ENCODE assay signal across 11 cellular contexts in genomic region chr17:48998557-48999440, GRCh38. TPM values are rescaled to one million over a fixed set of nuclear protein-coding genes. Genes with fewer than 3 reads are reported as not detected.
DNase-seq lines count a peak whose midpoint lies in the region; ATAC-seq and TF ChIP-seq lines count a peak whose summit lies in the region.
"Had no signal": no experiment of that assay in that cellular context is flagged by ENCODE, and none has a peak within 500 bp of the region (broad histone marks: within the 10 kb centered on the region; RNA-seq: fewer than 3 reads in every experiment).

No MANE protein-coding gene starts in this region.

- peaks cover 46% of the 10 kb centered on the region; the same call in 1 of the 2 replicates for H3K79me2 ChIP-seq in H9 (ENCODE audit: insufficient read depth, low read length)

- H4K5ac ChIP-seq in H9 (ENCODE audit: insufficient read length, low read depth, low read length), result no peak overlapping the region

- no CpG with 5 or more reads among the region's 30 CpGs for WGBS in H9 (ENCODE audit: extremely low coverage, insufficient read length, low lambda C conversion rate)

- TF ChIP-seq CTCF in AG04449 (IDR thresholded peaks at IDR 0.05; ENCODE audit: insufficient read depth, low read length, missing control alignments), result peak; percentile 35
- TF ChIP-seq CTCF in H9 (conservative IDR thresholded peaks at IDR 0.05), result peak; percentile 39; the same call in 2 of the 3 replicates

- no peaks in the 10 kb centered on the region for H3K27me3 ChIP-seq in H9 (ENCODE audit: insufficient read depth, low read length)

- H3K4me2 ChIP-seq in H9 (ENCODE audit: insufficient read depth, insufficient read length, low read length), result peak overlapping the region; percentile 63

- H3K23me2 ChIP-seq in H9 (ENCODE audit: insufficient read length, low read depth, low read length, poor library complexity, severe bottlenecking), result peaks cover 25% of the 10 kb centered on the region

- H3K14ac ChIP-seq in H9 (ENCODE audit: insufficient read depth, low read length), result peak overlapping the region; percentile 81

- H4K91ac ChIP-seq in H9 (ENCODE audit: insufficient read length, low read depth, low read length), result no peak overlapping the region

- H2BK12ac ChIP-seq in H9 (ENCODE audit: insufficient read length, low read depth, low read length), result no peak overlapping the region

- H3K79me1 ChIP-seq in H9 (ENCODE audit: insufficient read depth, low read depth, low read length, poor library complexity, severe bottlenecking), result no peaks in the 10 kb centered on the region

- no peak overlapping the region for H3T11ph ChIP-seq in H9 (ENCODE audit: low read length)

- no peaks in the 10 kb centered on the region; the same call in 1 of the 2 replicates for H3K27me3 Mint-ChIP-seq in H9 (ENCODE audit: low read depth)
- peaks cover 83% of the 10 kb centered on the region for H3K27me3 Mint-ChIP-seq in activated naive CD8-positive, alpha-beta T cell treated with anti-CD3 and anti-CD28 coated beads, Interleukin-2, amount 50 U/mL, for 24 hours

- H2AFZ ChIP-seq in H9 (ENCODE audit: low read length), result no peak overlapping the region

- no peak overlapping the region for H3K23ac ChIP-seq in H9 (ENCODE audit: insufficient read length, low read depth, low read length)

- H3K36me3 Mint-ChIP-seq in H9 (ENCODE audit: insufficient read depth in 1 of 3, low read depth in 3 of 3), result peaks cover 26 to 36% (median 30%) of the 10 kb centered on the region in 3 experiments
- H3K36me3 Mint-ChIP-seq in activated naive CD8-positive, alpha-beta T cell treated with anti-CD3 and anti-CD28 coated beads, Interleukin-2, amount 50 U/mL, for 24 hours (ENCODE audit: low read depth), result no peaks in the 10 kb centered on the region

- H3K18ac ChIP-seq in H9 (ENCODE audit: insufficient read length, low read depth, low read length), result peak overlapping the region; percentile 81

- ATAC-seq in activated naive CD8-positive, alpha-beta T cell treated with anti-CD3 and anti-CD28 coated beads, Interleukin-2, amount 50 U/mL, for 24 hours, result no peak
- ATAC-seq in HG03135 (IDR thresholded peaks at IDR 0.05; ENCODE audit: unreplicated experiment) (no peak), GM18517 (IDR thresholded peaks at IDR 0.05; ENCODE audit: unreplicated experiment) (no peak), GM21526 (IDR thresholded peaks at IDR 0.05; ENCODE audit: low FRiP score, unreplicated experiment) (no peak), GM18907 (IDR thresholded peaks at IDR 0.05; ENCODE audit: unreplicated experiment) (no peak)
- ATAC-seq: left ventricle myocardium superior had no signal

- H3K4me1 Mint-ChIP-seq in H9, result peaks cover 39 to 45% of the 10 kb centered on the region in 2 experiments
- peaks cover 29% of the 10 kb centered on the region for H3K4me1 Mint-ChIP-seq in activated naive CD8-positive, alpha-beta T cell treated with anti-CD3 and anti-CD28 coated beads, Interleukin-2, amount 50 U/mL, for 24 hours

- no peaks in the 10 kb centered on the region for H3K4me1 ChIP-seq in H9 (ENCODE audit: insufficient read depth, low read length)

- no peak overlapping the region for H3K56ac ChIP-seq in H9 (ENCODE audit: insufficient read length, low read depth, low read length)

- no peak overlapping the region for H2BK5ac ChIP-seq in H9 (ENCODE audit: insufficient read length, low read length)

- no peak overlapping the region for H2BK120ac ChIP-seq in H9 (ENCODE audit: low read depth, low read length, poor library complexity, severe bottlenecking)

- peak overlapping the region; percentile 86 to 100 (median 96) for H3K27ac Mint-ChIP-seq in H9
- no peak overlapping the region for H3K27ac Mint-ChIP-seq in activated naive CD8-positive, alpha-beta T cell treated with anti-CD3 and anti-CD28 coated beads, Interleukin-2, amount 50 U/mL, for 24 hours

- POLR2A ChIA-PET in AG04449 (lab: Yijun Ruan, JAX), result interaction anchor here (0.6 to 2.4 kb wide), 8 partner anchors 23 to 647 kb away, joined by 3 to 7 read pairs (median 3); partner anchors contain the start of gene SNF8

- H3K4me3 Mint-ChIP-seq in H9, result peak overlapping the region; percentile 93 to 100
- peak overlapping the region; percentile 51 for H3K4me3 Mint-ChIP-seq in activated naive CD8-positive, alpha-beta T cell treated with anti-CD3 and anti-CD28 coated beads, Interleukin-2, amount 50 U/mL, for 24 hours

- H3K9me3 Mint-ChIP-seq in H9, result peaks cover 4% of the 10 kb centered on the region in 2 experiments; a peak in 3 of 5 replicates
- no peaks in the 10 kb centered on the region for H3K9me3 Mint-ChIP-seq in activated naive CD8-positive, alpha-beta T cell treated with anti-CD3 and anti-CD28 coated beads, Interleukin-2, amount 50 U/mL, for 24 hours

- no peak overlapping the region; the same call in 1 of the 2 replicates for H3K4ac ChIP-seq in H9 (ENCODE audit: low read depth, low read length)

- H2BK15ac ChIP-seq in H9 (ENCODE audit: low read depth, low read length), result no peak overlapping the region

- H3K4me3 ChIP-seq in AG04449 (ENCODE audit: low read depth, low read length), result peak overlapping the region; percentile 91

- no peak overlapping the region for H3K27ac ChIP-seq in H9 (ENCODE audit: insufficient read length, low read depth, low read length)

- no peak overlapping the region for H4K8ac ChIP-seq in H9 (replicated peaks; ENCODE audit: insufficient read length, low read depth, low read length)

- no peaks in the 10 kb centered on the region for H4K20me1 ChIP-seq in H9 (ENCODE audit: control insufficient read depth, insufficient read depth, insufficient read length)

- peak overlapping the region; percentile 88 for H3K9ac ChIP-seq in H9 (ENCODE audit: extremely low read depth, insufficient read length, low read length)

- DNase-seq in AG04449 (ENCODE audit: low read depth, low spot score), result no peak
- DNase-seq in H9, result peak; percentile 36
- DNase-seq in activated naive CD8-positive, alpha-beta T cell treated with anti-CD3 and anti-CD28 coated beads, Interleukin-2, amount 50 U/mL, for 24 hours, result no peak
- peak; percentile 78 for DNase-seq in left kidney (ENCODE audit: low read depth, low spot score)
- DNase-seq: Karpas-422, left ventricle myocardium superior had no signal

- no peak overlapping the region for H2BK20ac ChIP-seq in H9 (ENCODE audit: low read depth, low read length, poor library complexity, severe bottlenecking)

- H3K9me3 ChIP-seq in H9 (ENCODE audit: control insufficient read depth, low read depth, low read length), result no peaks in the 10 kb centered on the region

- H2AK5ac ChIP-seq in H9 (ENCODE audit: insufficient read length, low read length), result no peak overlapping the region

- CTCF ChIA-PET in AG04449 (lab: Yijun Ruan, JAX), result interaction anchor here (0.6 to 8.2 kb wide), 7 partner anchors 12 to 47 kb away, joined by 3 to 71 read pairs (median 6); no protein-coding TSS in a partner anchor

RNA-seq across cellular contexts. Expression of gene IGF2BP1, which starts 1.6 kb away (rescaled TPM):
- total RNA-seq in H9 (2021), result 432 and 434 TPM in 2 replicates
- total RNA-seq: left ventricle myocardium superior had no signal

RNA-seq across cellular contexts. Expression of gene GIP, which starts 30.4 kb away (rescaled TPM):
- total RNA-seq in H9 (2021), result not detected in 2 replicates
- total RNA-seq: left ventricle myocardium superior, SK-MEL-5 had no signal

RNA-seq across cellular contexts. Expression of gene SNF8, which starts 54.2 kb away (rescaled TPM):
- total RNA-seq in H9 (2021), result 129 and 139 TPM in 2 replicates

Comparison
In these comparisons a context has a peak if more than half of its experiments do, and no peak if none do; other contexts are left out.
1. DNase-seq: peak in H9 (single experiment) and left kidney (single experiment); none in AG04449 (single experiment) and activated naive CD8-positive, alpha-beta T cell treated with anti-CD3 and anti-CD28 coated beads, Interleukin-2, amount 50 U/mL, for 24 hours (single experiment).